1 cellular context compared by ENCODE assay signal in the genomic region with DNA sequence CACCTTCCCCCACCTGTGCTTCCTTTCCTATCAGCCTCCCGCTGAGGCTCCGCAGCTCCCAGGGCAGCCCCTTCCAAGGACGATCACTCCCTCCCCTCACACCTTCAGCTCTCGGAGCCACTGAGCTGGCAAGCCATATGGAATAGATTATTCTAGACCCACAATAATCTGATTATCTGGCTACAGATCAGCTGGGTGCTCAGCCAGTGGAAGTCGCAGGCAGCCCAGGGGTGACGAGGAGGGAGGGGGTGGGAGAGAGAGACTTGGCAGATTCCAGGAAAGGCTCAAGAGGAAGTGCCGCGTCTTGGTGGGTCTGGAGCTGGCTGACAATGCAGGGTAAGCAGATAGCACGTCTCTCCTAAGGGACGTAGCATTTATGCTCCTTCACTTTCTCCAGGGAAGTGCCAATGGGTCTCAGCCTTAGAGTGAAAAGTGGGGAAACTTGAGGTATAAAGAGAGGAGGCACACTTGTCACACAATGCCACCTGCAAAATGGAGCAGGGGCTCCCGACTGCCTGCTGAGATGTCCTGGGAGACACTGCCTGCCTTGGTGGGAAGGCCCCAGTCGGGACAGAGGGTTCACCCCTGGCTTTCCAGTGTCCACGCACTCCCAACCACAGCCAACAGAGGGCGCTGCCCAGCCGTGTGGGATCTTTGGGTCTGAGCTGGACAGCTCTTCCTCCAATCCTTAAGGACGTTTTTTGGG.
A peak's percentile ranks its signal among the peaks of the same experiment; 100 is the strongest.
TF ChIP-seq lines count a peak whose summit lies in the region.

No MANE protein-coding gene starts in this region.

TF ChIP-seq in HepG2, 621 proteins besides CTCF, POLR2A, EP300 and RAD21 (continued from another document and continues in another):
- TF ChIP-seq, protein P1, sequence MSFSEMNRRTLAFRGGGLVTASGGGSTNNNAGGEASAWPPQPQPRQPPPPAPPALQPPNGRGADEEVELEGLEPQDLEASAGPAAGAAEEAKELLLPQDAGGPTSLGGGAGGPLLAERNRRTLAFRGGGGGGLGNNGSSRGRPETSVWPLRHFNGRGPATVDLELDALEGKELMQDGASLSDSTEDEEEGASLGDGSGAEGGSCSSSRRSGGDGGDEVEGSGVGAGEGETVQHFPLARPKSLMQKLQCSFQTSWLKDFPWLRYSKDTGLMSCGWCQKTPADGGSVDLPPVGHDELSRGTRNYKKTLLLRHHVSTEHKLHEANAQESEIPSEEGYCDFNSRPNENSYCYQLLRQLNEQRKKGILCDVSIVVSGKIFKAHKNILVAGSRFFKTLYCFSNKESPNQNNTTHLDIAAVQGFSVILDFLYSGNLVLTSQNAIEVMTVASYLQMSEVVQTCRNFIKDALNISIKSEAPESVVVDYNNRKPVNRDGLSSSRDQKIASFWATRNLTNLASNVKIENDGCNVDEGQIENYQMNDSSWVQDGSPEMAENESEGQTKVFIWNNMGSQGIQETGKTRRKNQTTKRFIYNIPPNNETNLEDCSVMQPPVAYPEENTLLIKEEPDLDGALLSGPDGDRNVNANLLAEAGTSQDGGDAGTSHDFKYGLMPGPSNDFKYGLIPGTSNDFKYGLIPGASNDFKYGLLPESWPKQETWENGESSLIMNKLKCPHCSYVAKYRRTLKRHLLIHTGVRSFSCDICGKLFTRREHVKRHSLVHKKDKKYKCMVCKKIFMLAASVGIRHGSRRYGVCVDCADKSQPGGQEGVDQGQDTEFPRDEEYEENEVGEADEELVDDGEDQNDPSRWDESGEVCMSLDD (CRISPR knock-in tag; IDR thresholded peaks at IDR 0.05; ENCODE audit: borderline replicate concordance) = no peak
- TF ChIP-seq BHLHE40 (IDR thresholded peaks at IDR 0.05; ENCODE audit: low read length) (0 out of 2 replicates have a peak, but pooled peaks have one; percentile 35), ZNF263 (CRISPR knock-in tag; IDR thresholded peaks at IDR 0.05) (no peak), HNRNPLL (IDR thresholded peaks at IDR 0.05; ENCODE audit: low read depth, low read length, poor library complexity, severe bottlenecking) (no peak), ZNF776 (CRISPR knock-in tag; IDR thresholded peaks at IDR 0.05) (no peak), SPEN (CRISPR knock-in tag; IDR thresholded peaks at IDR 0.05; ENCODE audit: low read depth) (no peak), SRSF1 (optimal IDR thresholded peaks at IDR 0.05; ENCODE audit: low read depth, low read length) (no peak), ERF (CRISPR knock-in tag; IDR thresholded peaks at IDR 0.05) (peak; percentile 72; the same call in 1 of the 2 replicates), ZNF562 (CRISPR knock-in tag; IDR thresholded peaks at IDR 0.05; ENCODE audit: borderline replicate concordance) (no peak), ZNF761 (CRISPR knock-in tag; conservative IDR thresholded peaks at IDR 0.05) (no peak), ZNF317 (CRISPR knock-in tag; IDR thresholded peaks at IDR 0.05) (no peak), DNMT3B (CRISPR knock-in tag; conservative IDR thresholded peaks at IDR 0.05) (no peak), ZNF605 (CRISPR knock-in tag; IDR thresholded peaks at IDR 0.05) (peak; percentile 55; the same call in 1 of the 2 replicates), SRSF9 (IDR thresholded peaks at IDR 0.05; ENCODE audit: borderline replicate concordance, insufficient read depth, low read depth, low read length, poor library complexity, severe bottlenecking) (no peak), YY1 (IDR thresholded peaks at IDR 0.05; ENCODE audit: insufficient read depth, insufficient replicate concordance, low read depth, low read length) (peak; percentile 33), ETV6 (CRISPR knock-in tag; conservative IDR thresholded peaks at IDR 0.05) (no peak), XRCC5 (optimal IDR thresholded peaks at IDR 0.05; ENCODE audit: low read length) (peak; percentile 52), SMC3 (IDR thresholded peaks at IDR 0.05; ENCODE audit: low read length) (peak; percentile 85), ZNF496 (CRISPR knock-in tag; IDR thresholded peaks at IDR 0.05; ENCODE audit: insufficient replicate concordance) (no peak), ELF1 (CRISPR knock-in tag; IDR thresholded peaks at IDR 0.05) (peak; percentile 33; the same call in 1 of the 2 replicates), HDAC2 (CRISPR knock-in tag; IDR thresholded peaks at IDR 0.05) (peak; percentile 48; the same call in 1 of the 2 replicates), MIER3 (CRISPR knock-in tag; IDR thresholded peaks at IDR 0.05; ENCODE audit: borderline replicate concordance) (no peak), ZNF501 (CRISPR knock-in tag; IDR thresholded peaks at IDR 0.05) (no peak; the same call in 1 of the 2 replicates), ZNF780A (CRISPR knock-in tag; IDR thresholded peaks at IDR 0.05) (no peak), ZNF343 (CRISPR knock-in tag; IDR thresholded peaks at IDR 0.05) (no peak; the same call in 1 of the 2 replicates), ZNF614 (CRISPR knock-in tag; IDR thresholded peaks at IDR 0.05; ENCODE audit: borderline replicate concordance) (no peak), ZNF644 (CRISPR knock-in tag; IDR thresholded peaks at IDR 0.05; ENCODE audit: low read depth) (no peak), RBAK (CRISPR knock-in tag; IDR thresholded peaks at IDR 0.05) (no peak), MIER2 (CRISPR knock-in tag; IDR thresholded peaks at IDR 0.05) (0 out of 2 replicates have a peak, but pooled peaks have one; percentile 58), JARID2 (CRISPR knock-in tag; IDR thresholded peaks at IDR 0.05; ENCODE audit: insufficient replicate concordance) (no peak), JUND (CRISPR knock-in tag; IDR thresholded peaks at IDR 0.05) (no peak), RXRA (CRISPR knock-in tag; IDR thresholded peaks at IDR 0.05) (no peak), NFYC (CRISPR knock-in tag; IDR thresholded peaks at IDR 0.05) (no peak), ZNF569 (CRISPR knock-in tag; IDR thresholded peaks at IDR 0.05; ENCODE audit: borderline replicate concordance) (no peak), MZF1 (CRISPR knock-in tag; IDR thresholded peaks at IDR 0.05; ENCODE audit: borderline replicate concordance) (no peak), SP2 (CRISPR knock-in tag; IDR thresholded peaks at IDR 0.05) (no peak), ZNF350 (CRISPR knock-in tag; IDR thresholded peaks at IDR 0.05; ENCODE audit: borderline replicate concordance, low read depth) (peak; percentile 55; the same call in 1 of the 2 replicates), NR2F2 (IDR thresholded peaks at IDR 0.05; ENCODE audit: borderline replicate concordance, low read depth) (no peak), IRX3 (CRISPR knock-in tag; IDR thresholded peaks at IDR 0.05; ENCODE audit: borderline replicate concordance, low read depth) (no peak), ZNF432 (CRISPR knock-in tag; IDR thresholded peaks at IDR 0.05; ENCODE audit: borderline replicate concordance) (no peak), TEAD2 (CRISPR knock-in tag; IDR thresholded peaks at IDR 0.05) (no peak)
- TF ChIP-seq, protein P2, sequence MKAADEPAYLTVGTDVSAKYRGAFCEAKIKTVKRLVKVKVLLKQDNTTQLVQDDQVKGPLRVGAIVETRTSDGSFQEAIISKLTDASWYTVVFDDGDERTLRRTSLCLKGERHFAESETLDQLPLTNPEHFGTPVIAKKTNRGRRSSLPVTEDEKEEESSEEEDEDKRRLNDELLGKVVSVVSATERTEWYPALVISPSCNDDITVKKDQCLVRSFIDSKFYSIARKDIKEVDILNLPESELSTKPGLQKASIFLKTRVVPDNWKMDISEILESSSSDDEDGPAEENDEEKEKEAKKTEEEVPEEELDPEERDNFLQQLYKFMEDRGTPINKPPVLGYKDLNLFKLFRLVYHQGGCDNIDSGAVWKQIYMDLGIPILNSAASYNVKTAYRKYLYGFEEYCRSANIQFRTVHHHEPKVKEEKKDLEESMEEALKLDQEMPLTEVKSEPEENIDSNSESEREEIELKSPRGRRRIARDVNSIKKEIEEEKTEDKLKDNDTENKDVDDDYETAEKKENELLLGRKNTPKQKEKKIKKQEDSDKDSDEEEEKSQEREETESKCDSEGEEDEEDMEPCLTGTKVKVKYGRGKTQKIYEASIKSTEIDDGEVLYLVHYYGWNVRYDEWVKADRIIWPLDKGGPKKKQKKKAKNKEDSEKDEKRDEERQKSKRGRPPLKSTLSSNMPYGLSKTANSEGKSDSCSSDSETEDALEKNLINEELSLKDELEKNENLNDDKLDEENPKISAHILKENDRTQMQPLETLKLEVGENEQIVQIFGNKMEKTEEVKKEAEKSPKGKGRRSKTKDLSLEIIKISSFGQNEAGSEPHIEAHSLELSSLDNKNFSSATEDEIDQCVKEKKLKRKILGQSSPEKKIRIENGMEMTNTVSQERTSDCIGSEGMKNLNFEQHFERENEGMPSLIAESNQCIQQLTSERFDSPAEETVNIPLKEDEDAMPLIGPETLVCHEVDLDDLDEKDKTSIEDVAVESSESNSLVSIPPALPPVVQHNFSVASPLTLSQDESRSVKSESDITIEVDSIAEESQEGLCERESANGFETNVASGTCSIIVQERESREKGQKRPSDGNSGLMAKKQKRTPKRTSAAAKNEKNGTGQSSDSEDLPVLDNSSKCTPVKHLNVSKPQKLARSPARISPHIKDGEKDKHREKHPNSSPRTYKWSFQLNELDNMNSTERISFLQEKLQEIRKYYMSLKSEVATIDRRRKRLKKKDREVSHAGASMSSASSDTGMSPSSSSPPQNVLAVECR (CRISPR knock-in tag; IDR thresholded peaks at IDR 0.05; ENCODE audit: borderline replicate concordance) = peak; percentile 26; the same call in 1 of the 2 replicates
- TF ChIP-seq, protein P3, sequence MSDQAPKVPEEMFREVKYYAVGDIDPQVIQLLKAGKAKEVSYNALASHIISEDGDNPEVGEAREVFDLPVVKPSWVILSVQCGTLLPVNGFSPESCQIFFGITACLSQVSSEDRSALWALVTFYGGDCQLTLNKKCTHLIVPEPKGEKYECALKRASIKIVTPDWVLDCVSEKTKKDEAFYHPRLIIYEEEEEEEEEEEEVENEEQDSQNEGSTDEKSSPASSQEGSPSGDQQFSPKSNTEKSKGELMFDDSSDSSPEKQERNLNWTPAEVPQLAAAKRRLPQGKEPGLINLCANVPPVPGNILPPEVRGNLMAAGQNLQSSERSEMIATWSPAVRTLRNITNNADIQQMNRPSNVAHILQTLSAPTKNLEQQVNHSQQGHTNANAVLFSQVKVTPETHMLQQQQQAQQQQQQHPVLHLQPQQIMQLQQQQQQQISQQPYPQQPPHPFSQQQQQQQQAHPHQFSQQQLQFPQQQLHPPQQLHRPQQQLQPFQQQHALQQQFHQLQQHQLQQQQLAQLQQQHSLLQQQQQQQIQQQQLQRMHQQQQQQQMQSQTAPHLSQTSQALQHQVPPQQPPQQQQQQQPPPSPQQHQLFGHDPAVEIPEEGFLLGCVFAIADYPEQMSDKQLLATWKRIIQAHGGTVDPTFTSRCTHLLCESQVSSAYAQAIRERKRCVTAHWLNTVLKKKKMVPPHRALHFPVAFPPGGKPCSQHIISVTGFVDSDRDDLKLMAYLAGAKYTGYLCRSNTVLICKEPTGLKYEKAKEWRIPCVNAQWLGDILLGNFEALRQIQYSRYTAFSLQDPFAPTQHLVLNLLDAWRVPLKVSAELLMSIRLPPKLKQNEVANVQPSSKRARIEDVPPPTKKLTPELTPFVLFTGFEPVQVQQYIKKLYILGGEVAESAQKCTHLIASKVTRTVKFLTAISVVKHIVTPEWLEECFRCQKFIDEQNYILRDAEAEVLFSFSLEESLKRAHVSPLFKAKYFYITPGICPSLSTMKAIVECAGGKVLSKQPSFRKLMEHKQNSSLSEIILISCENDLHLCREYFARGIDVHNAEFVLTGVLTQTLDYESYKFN (CRISPR knock-in tag; conservative IDR thresholded peaks at IDR 0.05) = 0 out of 2 replicates have a peak, but pooled peaks have one; percentile 31
- TF ChIP-seq, protein P4, sequence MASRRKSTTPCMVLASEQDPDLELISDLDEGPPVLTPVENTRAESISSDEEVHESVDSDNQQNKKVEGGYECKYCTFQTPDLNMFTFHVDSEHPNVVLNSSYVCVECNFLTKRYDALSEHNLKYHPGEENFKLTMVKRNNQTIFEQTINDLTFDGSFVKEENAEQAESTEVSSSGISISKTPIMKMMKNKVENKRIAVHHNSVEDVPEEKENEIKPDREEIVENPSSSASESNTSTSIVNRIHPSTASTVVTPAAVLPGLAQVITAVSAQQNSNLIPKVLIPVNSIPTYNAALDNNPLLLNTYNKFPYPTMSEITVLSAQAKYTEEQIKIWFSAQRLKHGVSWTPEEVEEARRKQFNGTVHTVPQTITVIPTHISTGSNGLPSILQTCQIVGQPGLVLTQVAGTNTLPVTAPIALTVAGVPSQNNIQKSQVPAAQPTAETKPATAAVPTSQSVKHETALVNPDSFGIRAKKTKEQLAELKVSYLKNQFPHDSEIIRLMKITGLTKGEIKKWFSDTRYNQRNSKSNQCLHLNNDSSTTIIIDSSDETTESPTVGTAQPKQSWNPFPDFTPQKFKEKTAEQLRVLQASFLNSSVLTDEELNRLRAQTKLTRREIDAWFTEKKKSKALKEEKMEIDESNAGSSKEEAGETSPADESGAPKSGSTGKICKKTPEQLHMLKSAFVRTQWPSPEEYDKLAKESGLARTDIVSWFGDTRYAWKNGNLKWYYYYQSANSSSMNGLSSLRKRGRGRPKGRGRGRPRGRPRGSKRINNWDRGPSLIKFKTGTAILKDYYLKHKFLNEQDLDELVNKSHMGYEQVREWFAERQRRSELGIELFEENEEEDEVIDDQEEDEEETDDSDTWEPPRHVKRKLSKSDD (CRISPR knock-in tag; IDR thresholded peaks at IDR 0.05; ENCODE audit: low read depth) = no peak
- TF ChIP-seq, protein P5, sequence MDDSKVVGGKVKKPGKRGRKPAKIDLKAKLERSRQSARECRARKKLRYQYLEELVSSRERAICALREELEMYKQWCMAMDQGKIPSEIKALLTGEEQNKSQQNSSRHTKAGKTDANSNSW (CRISPR knock-in tag; IDR thresholded peaks at IDR 0.05; ENCODE audit: borderline replicate concordance) = no peak
- TF ChIP-seq, protein P6, sequence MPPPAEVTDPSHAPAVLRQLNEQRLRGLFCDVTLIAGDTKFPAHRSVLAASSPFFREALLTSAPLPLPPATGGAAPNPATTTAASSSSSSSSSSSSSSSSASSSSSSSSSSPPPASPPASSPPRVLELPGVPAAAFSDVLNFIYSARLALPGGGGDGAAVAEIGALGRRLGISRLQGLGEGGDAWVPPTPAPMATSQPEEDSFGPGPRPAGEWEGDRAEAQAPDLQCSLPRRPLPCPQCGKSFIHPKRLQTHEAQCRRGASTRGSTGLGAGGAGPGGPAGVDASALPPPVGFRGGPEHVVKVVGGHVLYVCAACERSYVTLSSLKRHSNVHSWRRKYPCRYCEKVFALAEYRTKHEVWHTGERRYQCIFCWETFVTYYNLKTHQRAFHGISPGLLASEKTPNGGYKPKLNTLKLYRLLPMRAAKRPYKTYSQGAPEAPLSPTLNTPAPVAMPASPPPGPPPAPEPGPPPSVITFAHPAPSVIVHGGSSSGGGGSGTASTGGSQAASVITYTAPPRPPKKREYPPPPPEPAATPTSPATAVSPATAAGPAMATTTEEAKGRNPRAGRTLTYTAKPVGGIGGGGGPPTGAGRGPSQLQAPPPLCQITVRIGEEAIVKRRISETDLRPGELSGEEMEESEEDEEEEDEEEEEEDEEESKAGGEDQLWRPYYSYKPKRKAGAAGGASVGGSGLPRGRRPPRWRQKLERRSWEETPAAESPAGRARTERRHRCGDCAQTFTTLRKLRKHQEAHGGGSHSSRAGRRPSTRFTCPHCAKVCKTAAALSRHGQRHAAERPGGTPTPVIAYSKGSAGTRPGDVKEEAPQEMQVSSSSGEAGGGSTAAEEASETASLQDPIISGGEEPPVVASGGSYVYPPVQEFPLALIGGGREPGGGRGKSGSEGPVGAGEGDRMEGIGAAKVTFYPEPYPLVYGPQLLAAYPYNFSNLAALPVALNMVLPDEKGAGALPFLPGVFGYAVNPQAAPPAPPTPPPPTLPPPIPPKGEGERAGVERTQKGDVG (CRISPR knock-in tag; IDR thresholded peaks at IDR 0.05; ENCODE audit: borderline replicate concordance) = no peak
